In the genomic region with DNA sequence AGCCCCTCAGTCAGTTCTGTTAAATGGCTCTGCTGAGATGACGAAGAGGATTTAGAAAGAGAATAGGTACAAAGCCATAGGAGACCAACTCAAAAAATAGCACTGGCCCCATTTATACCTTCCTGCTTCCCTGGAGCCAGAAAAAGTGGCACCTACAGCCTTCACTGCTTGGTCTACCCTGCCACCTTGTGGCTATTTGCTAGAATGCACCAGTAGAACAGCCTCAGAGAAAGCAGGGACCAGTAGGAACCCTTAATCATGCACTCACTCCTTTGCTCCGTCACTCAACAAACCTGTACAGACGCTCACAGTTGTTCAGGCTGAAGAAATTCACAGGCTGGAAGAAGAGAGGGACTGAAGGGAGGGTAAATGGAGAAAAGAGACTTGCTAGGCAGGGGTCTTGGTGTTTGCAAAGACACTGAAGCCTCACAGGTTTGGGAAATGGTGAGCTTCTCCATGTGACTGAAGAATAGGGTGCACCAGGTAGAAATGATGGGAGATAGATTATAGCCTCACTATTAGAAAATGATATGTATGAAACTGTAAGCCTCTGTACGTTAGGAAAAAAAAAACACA, we compare ENCODE assay signal across 9 cellular contexts. TPM values are rescaled to one million over a fixed set of nuclear protein-coding genes. Genes with fewer than 3 reads are reported as not detected.
DNase-seq lines count a peak whose midpoint lies in the region; ATAC-seq, FAIRE-seq and TF ChIP-seq lines count a peak whose summit lies in the region.
"Had no signal": no experiment of that assay in that cellular context is flagged by ENCODE, and none has a peak within 500 bp of the region (broad histone marks: within the 10 kb centered on the region; RNA-seq: fewer than 3 reads in every experiment).

No MANE protein-coding gene starts in this region.

- H3K4me2 ChIP-seq in BLaER1 treated with 17β-estradiol and CSF1 and Interleukin-3, amounts not matched to agents 10 nM and 100 nM: peak overlapping the region; percentile 31 to 71 (median 57)
- peak overlapping the region; percentile 91 for H3K4me2 ChIP-seq in HepG2 (ENCODE audit: low read depth, low read length)

- H3K79me2 ChIP-seq in HepG2 (ENCODE audit: insufficient read depth, low read length): no peaks in the 10 kb centered on the region

- TF ChIP-seq POLR2A in HepG2 (IDR thresholded peaks at IDR 0.05; ENCODE audit: insufficient read depth in 1 of 2, low read depth in 2 of 2, low read length in 2 of 2): no peak

- peak; percentile 86 for ATAC-seq in HG03378 (IDR thresholded peaks at IDR 0.05; ENCODE audit: unreplicated experiment)
- ATAC-seq in HepG2: peak; percentile 84

- peak; percentile 95 for TF ChIP-seq CTCF in HepG2 (CRISPR knock-in tag; IDR thresholded peaks at IDR 0.05)

- POLR2A ChIA-PET in HepG2 (lab: Yijun Ruan, JAX): no interaction called here

- H2AFZ ChIP-seq in HepG2 (ENCODE audit: low read length): no peak overlapping the region

- no peak overlapping the region for H3K9ac ChIP-seq in BLaER1 treated with 17β-estradiol and CSF1 and Interleukin-3, amounts not matched to agents 10 nM and 100 nM
- no peak overlapping the region; the same call in 1 of the 2 replicates for H3K9ac ChIP-seq in HepG2 (ENCODE audit: insufficient read depth, low read depth, low read length)

- H3K4me1 ChIP-seq in BLaER1 treated with 17β-estradiol and CSF1 and Interleukin-3, amounts not matched to agents 10 nM and 100 nM: peaks cover 12 to 16% (median 14%) of the 10 kb centered on the region in 10 experiments
- peaks cover 30% of the 10 kb centered on the region for H3K4me1 ChIP-seq in HepG2 (ENCODE audit: insufficient read depth, low read length)

- FAIRE-seq in GM19239 (lab: Jason Lieb, UNC) (peak; percentile 74), HepG2 (lab: Jason Lieb, UNC) (peak; percentile 83)

- DNase-seq in GM19239 (ENCODE audit: insufficient read length, low spot score) (peak; percentile 52), NCI-H446 (lab: John Stamatoyannopoulos, UW) (peak; percentile 74 to 86), cerebellar nuclear complex (lab: John Stamatoyannopoulos, UW) (peak; percentile 4 to 75), HepG2 (ENCODE audit: low spot score) (peak; percentile 74)
- peak; percentile 48 for DNase-seq in activated CD4-positive, CD25-positive, alpha-beta regulatory T cell treated with anti-CD3 and anti-CD28 coated beads, Interleukin-2, amount 50 U/mL, for 16 hours (ENCODE audit: low read depth, low spot score)
- DNase-seq in stimulated activated CD8-positive, alpha-beta memory T cell treated with anti-CD3 and anti-CD28 coated beads, Interleukin-12 subunit alpha, Interleukin-12 subunit beta, amount 100 ng/mL, for 1 hour (ENCODE audit: low read depth): peak; percentile 52

- TF ChIP-seq EP300 in HepG2 (IDR thresholded peaks at IDR 0.05; ENCODE audit: low read depth in 2 of 2, low read length in 2 of 2): no peak
- no peak for TF ChIP-seq EP300 in HepG2 (CRISPR knock-in tag; IDR thresholded peaks at IDR 0.05; ENCODE audit: borderline replicate concordance)

- H4K20me1 ChIP-seq in BLaER1 treated with 17β-estradiol and CSF1 and Interleukin-3, amounts not matched to agents 10 nM and 100 nM: peaks cover 0 to 4% (median 0%) of the 10 kb centered on the region in 11 experiments; a peak in 2 of 22 replicates
- no peaks in the 10 kb centered on the region for H4K20me1 ChIP-seq in HepG2 (ENCODE audit: insufficient read depth, low read length)

- CTCF ChIA-PET in HepG2 (lab: Yijun Ruan, JAX; ENCODE audit: low intra/inter-chr PET ratio, low total read pairs): interaction anchor here (2.0 to 2.9 kb wide), 4 partner anchors 35 to 494 kb away, joined by 8 to 21 read pairs (median 15); no protein-coding TSS in a partner anchor

- 0 out of 22 replicates have a peak overlapping the region, but pooled peaks of 1 of the 11 experiments have one; percentile 11 for H3K27ac ChIP-seq in BLaER1 treated with 17β-estradiol and CSF1 and Interleukin-3, amounts not matched to agents 10 nM and 100 nM
- H3K27ac ChIP-seq in HepG2 (ENCODE audit: extremely low read length, insufficient read depth, low read length): no peak overlapping the region

- in situ Hi-C loops in HepG2 (cut with HindIII; ENCODE audit: extremely low pct_ligation_motif_present, low pct_unique_long_range_greater_than_20kb): loop anchor here (10.0 kb wide), 1 partner anchor 400 kb away; no protein-coding TSS in a partner anchor

- no TSS peak for BruUV-seq in HepG2 (replicated peaks; lab: Mats Ljungman, UMichigan)

- intact Hi-C loops in HepG2 (cut with micrococcal nuclease; ENCODE audit: unreplicated experiment): loop anchor here (1.0 kb wide), 4 partner anchors 35 to 494 kb away; no protein-coding TSS in a partner anchor

- H3K9me3 ChIP-seq in BLaER1 treated with 17β-estradiol and CSF1 and Interleukin-3, amounts not matched to agents 10 nM and 100 nM (replicated peaks in 1 of 11): 0 out of 22 replicates have a peak, but pooled peaks cover 0 to 5% (median 0%) of the 10 kb centered on the region in 11 experiments
- no peaks in the 10 kb centered on the region for H3K9me3 ChIP-seq in HepG2 (ENCODE audit: low read length)

- peak; percentile 87 for TF ChIP-seq RAD21 in HepG2 (CRISPR knock-in tag; IDR thresholded peaks at IDR 0.05)

- H3K27me3 ChIP-seq in BLaER1 treated with 17β-estradiol and CSF1 and Interleukin-3, amounts not matched to agents 10 nM and 100 nM: no peaks in the 10 kb centered on the region
- H3K27me3 ChIP-seq in HepG2 (ENCODE audit: control insufficient read depth in 1 of 2, insufficient read depth in 2 of 2, low read length in 2 of 2): no peaks in the 10 kb centered on the region

- 0% methylated on average over 4 of the region's 4 CpGs for WGBS in HepG2 (ENCODE audit: low lambda C conversion rate)

- H3K36me3 ChIP-seq in BLaER1 treated with 17β-estradiol and CSF1 and Interleukin-3, amounts not matched to agents 10 nM and 100 nM: no peaks in the 10 kb centered on the region
- H3K36me3 ChIP-seq in HepG2 (replicated peaks in 1 of 2; ENCODE audit: control insufficient read depth in 1 of 2, insufficient read depth in 2 of 2, low read length in 2 of 2): no peaks in the 10 kb centered on the region

- no peak overlapping the region for H3K4me3 ChIP-seq in BLaER1 treated with 17β-estradiol and CSF1 and Interleukin-3, amounts not matched to agents 10 nM and 100 nM
- H3K4me3 ChIP-seq in HepG2 (replicated peaks in 1 of 3; ENCODE audit: insufficient read depth in 1 of 3, low read depth in 2 of 3, low read length in 3 of 3): peak overlapping the region in 2 of 3 experiments; percentile 35 to 51; a peak in 4 of 6 replicates

RNA-seq across cellular contexts. Expression of a gene that starts 12.1 kb away (rescaled TPM):
- total RNA-seq in HepG2 (2016; rRNA removed; fragmentation: Illumina TruSeq; extraction: Trizol): not detected in 2 replicates
- not detected in 2 replicates for total RNA-seq in HepG2 (2016; cell fraction: cytosol; rRNA removed; fragmentation: Illumina TruSeq; extraction: Trizol; ENCODE audit: low read depth)
- total RNA-seq in HepG2 (2016; cell fraction: insoluble cytoplasmic fraction; rRNA removed; fragmentation: Illumina TruSeq; extraction: Trizol): not detected in 2 replicates
- total RNA-seq in HepG2 (2016; cell fraction: membrane; rRNA removed; fragmentation: Illumina TruSeq; extraction: Trizol): not detected in 2 replicates
- total RNA-seq in HepG2 (2016; cell fraction: nucleus; rRNA removed; fragmentation: Illumina TruSeq; extraction: Trizol): not detected in 2 replicates
- not detected in 2 replicates for polyA plus RNA-seq in HepG2 (2011; rRNA removed)
- not detected in 2 replicates for polyA plus RNA-seq in HepG2 (2011; cell fraction: cytosol; rRNA removed)
- not detected in 2 replicates for polyA plus RNA-seq in HepG2 (2011; cell fraction: nucleus; rRNA removed)
- not detected in 2 replicates for polyA plus RNA-seq in HepG2 (2012)
- not detected in 2 replicates for polyA plus RNA-seq in HepG2 (2016; cell fraction: cytosol; fragmentation: Illumina TruSeq; extraction: Trizol; ENCODE audit: low read depth)
- polyA plus RNA-seq in HepG2 (2016; cell fraction: insoluble cytoplasmic fraction; fragmentation: Illumina TruSeq; extraction: Trizol; ENCODE audit: low read depth): not detected in 2 replicates
- polyA plus RNA-seq in HepG2 (2016; cell fraction: membrane; fragmentation: Illumina TruSeq; extraction: Trizol; ENCODE audit: low read depth): not detected in 2 replicates
- polyA plus RNA-seq in HepG2 (2016; cell fraction: nucleus; fragmentation: Illumina TruSeq; extraction: Trizol; ENCODE audit: insufficient read depth, low read depth): not detected in 2 replicates
- 0.19 TPM in 1 of 2 replicates, not detected in the other for polyA minus RNA-seq in HepG2 (2011; rRNA and poly(A)+ RNA removed; ENCODE audit: low replicate concordance)
- not detected in 2 replicates for polyA minus RNA-seq in HepG2 (2011; cell fraction: cytosol; rRNA and poly(A)+ RNA removed)
- not detected in 2 replicates for polyA minus RNA-seq in HepG2 (2011; cell fraction: nucleus; rRNA and poly(A)+ RNA removed)
- polyA plus RNA-seq: IgD-negative memory B cell had no signal

RNA-seq across cellular contexts. Expression of a gene that starts 30.8 kb away (rescaled TPM):
- 20.3 and 21.2 TPM in 2 replicates for total RNA-seq in HepG2 (2016; rRNA removed; fragmentation: Illumina TruSeq; extraction: Trizol)
- total RNA-seq in HepG2 (2016; cell fraction: cytosol; rRNA removed; fragmentation: Illumina TruSeq; extraction: Trizol; ENCODE audit: low read depth): 5.3 and 5.8 TPM in 2 replicates
- total RNA-seq in HepG2 (2016; cell fraction: insoluble cytoplasmic fraction; rRNA removed; fragmentation: Illumina TruSeq; extraction: Trizol): 12.4 and 21.0 TPM in 2 replicates
- 8.3 and 11.0 TPM in 2 replicates for total RNA-seq in HepG2 (2016; cell fraction: membrane; rRNA removed; fragmentation: Illumina TruSeq; extraction: Trizol)
- 25.9 and 29.9 TPM in 2 replicates for total RNA-seq in HepG2 (2016; cell fraction: nucleus; rRNA removed; fragmentation: Illumina TruSeq; extraction: Trizol)
- 53.7 and 67.5 TPM in 2 replicates for polyA plus RNA-seq in HepG2 (2011; rRNA removed)
- polyA plus RNA-seq in HepG2 (2011; cell fraction: cytosol; rRNA removed): 18.9 and 19.0 TPM in 2 replicates
- 286 and 355 TPM in 2 replicates for polyA plus RNA-seq in HepG2 (2011; cell fraction: nucleus; rRNA removed)
- 95.9 and 236 TPM in 2 replicates for polyA plus RNA-seq in HepG2 (2012)
- 1.1 and 1.4 TPM in 2 replicates for polyA plus RNA-seq in HepG2 (2016; cell fraction: cytosol; fragmentation: Illumina TruSeq; extraction: Trizol; ENCODE audit: low read depth)
- polyA plus RNA-seq in HepG2 (2016; cell fraction: insoluble cytoplasmic fraction; fragmentation: Illumina TruSeq; extraction: Trizol; ENCODE audit: low read depth): 19.4 and 26.5 TPM in 2 replicates
- 3.5 and 4.8 TPM in 2 replicates for polyA plus RNA-seq in HepG2 (2016; cell fraction: membrane; fragmentation: Illumina TruSeq; extraction: Trizol; ENCODE audit: low read depth)
- polyA plus RNA-seq in HepG2 (2016; cell fraction: nucleus; fragmentation: Illumina TruSeq; extraction: Trizol; ENCODE audit: insufficient read depth, low read depth): 95.1 and 111 TPM in 2 replicates
- polyA minus RNA-seq in HepG2 (2011; rRNA and poly(A)+ RNA removed; ENCODE audit: low replicate concordance): 16.4 and 68.3 TPM in 2 replicates
- polyA minus RNA-seq in HepG2 (2011; cell fraction: cytosol; rRNA and poly(A)+ RNA removed): 22.3 and 35.5 TPM in 2 replicates
- polyA minus RNA-seq in HepG2 (2011; cell fraction: nucleus; rRNA and poly(A)+ RNA removed): 81.2 and 114 TPM in 2 replicates

RNA-seq across cellular contexts. Expression of a gene that starts 44.3 kb away (rescaled TPM):
- not detected in 2 replicates for total RNA-seq in HepG2 (2016; rRNA removed; fragmentation: Illumina TruSeq; extraction: Trizol)
- total RNA-seq in HepG2 (2016; cell fraction: cytosol; rRNA removed; fragmentation: Illumina TruSeq; extraction: Trizol; ENCODE audit: low read depth): not detected in 2 replicates
- not detected in 2 replicates for total RNA-seq in HepG2 (2016; cell fraction: insoluble cytoplasmic fraction; rRNA removed; fragmentation: Illumina TruSeq; extraction: Trizol)
- total RNA-seq in HepG2 (2016; cell fraction: membrane; rRNA removed; fragmentation: Illumina TruSeq; extraction: Trizol): not detected in 2 replicates
- not detected in 2 replicates for total RNA-seq in HepG2 (2016; cell fraction: nucleus; rRNA removed; fragmentation: Illumina TruSeq; extraction: Trizol)
- polyA plus RNA-seq in HepG2 (2011; rRNA removed): not detected in 2 replicates
- polyA plus RNA-seq in HepG2 (2011; cell fraction: cytosol; rRNA removed): not detected in 2 replicates
- not detected in 2 replicates for polyA plus RNA-seq in HepG2 (2011; cell fraction: nucleus; rRNA removed)
- polyA plus RNA-seq in HepG2 (2012): not detected in 2 replicates
- polyA plus RNA-seq in HepG2 (2016; cell fraction: cytosol; fragmentation: Illumina TruSeq; extraction: Trizol; ENCODE audit: low read depth): not detected in 2 replicates
- not detected in 2 replicates for polyA plus RNA-seq in HepG2 (2016; cell fraction: insoluble cytoplasmic fraction; fragmentation: Illumina TruSeq; extraction: Trizol; ENCODE audit: low read depth)
- not detected in 2 replicates for polyA plus RNA-seq in HepG2 (2016; cell fraction: membrane; fragmentation: Illumina TruSeq; extraction: Trizol; ENCODE audit: low read depth)
- polyA plus RNA-seq in HepG2 (2016; cell fraction: nucleus; fragmentation: Illumina TruSeq; extraction: Trizol; ENCODE audit: insufficient read depth, low read depth): not detected in 2 replicates
- polyA minus RNA-seq in HepG2 (2011; rRNA and poly(A)+ RNA removed; ENCODE audit: low replicate concordance): not detected in 2 replicates
- polyA minus RNA-seq in HepG2 (2011; cell fraction: cytosol; rRNA and poly(A)+ RNA removed): not detected in 2 replicates
- not detected in 2 replicates for polyA minus RNA-seq in HepG2 (2011; cell fraction: nucleus; rRNA and poly(A)+ RNA removed)
- polyA plus RNA-seq: IgD-negative memory B cell had no signal

Comparison
In these comparisons a context has a peak if more than half of its experiments do, and no peak if none do; other contexts are left out.
1. H3K4me3 ChIP-seq: peak in HepG2 (2 of 3); none in BLaER1 treated with 17β-estradiol and CSF1 and Interleukin-3, amounts not matched to agents 10 nM and 100 nM (0 of 10).
2. Peak in every context shown above with its lines, with median percentiles within 50 percentile points of each other: DNase-seq.